ENCODE assay signal across 20 cellular contexts in genomic region chr16:11231367-11231970, GRCh38. TPM values are rescaled to one million over a fixed set of nuclear protein-coding genes. Genes with fewer than 3 reads are reported as not detected.
DNase-seq lines count a peak whose midpoint lies in the region; ATAC-seq and TF ChIP-seq lines count a peak whose summit lies in the region.
"Had no signal": no experiment of that assay in that cellular context is flagged by ENCODE, and none has a peak within 500 bp of the region (broad histone marks: within the 10 kb centered on the region; RNA-seq: fewer than 3 reads in every experiment).

No MANE protein-coding gene starts in this region.

- TF ChIP-seq CTCF in HEK293 (tag by site-specific recombination; IDR thresholded peaks at IDR 0.05) = no peak

- no peak overlapping the region for H3K4me3 Mint-ChIP-seq in activated CD4-positive, alpha-beta T cell treated with anti-CD3 and anti-CD28 coated beads for 36 hours
- no peak overlapping the region for H3K4me3 Mint-ChIP-seq in activated T-helper 2 cell treated with anti-CD3 and anti-CD28 coated beads, Interferon-gamma antibody, Interleukin-2, Interleukin-4, amounts not matched to agents 10 μg/mL and 5 μg/mL and 100 μg/mL, durations not matched to agents 14 hours and 24 hours and 36 hours (ENCODE audit: low read depth)

- no peak overlapping the region for H3K4ac ChIP-seq in mesendoderm (ENCODE audit: low read depth, low read length)

- CTCF ChIA-PET in activated CD4-positive, alpha-beta T cell treated with anti-CD3 and anti-CD28 coated beads for 36 hours (lab: Charles Lee) = interaction anchor here (0.7 to 2.2 kb wide), 4 partner anchors 13 to 267 kb away, joined by 3 to 7 read pairs (median 3); no protein-coding TSS in a partner anchor
- CTCF ChIA-PET in HEK293 (lab: Yijun Ruan, JAX) = interaction anchor here (0.7 to 0.9 kb wide), 2 partner anchors 12 to 256 kb away, joined by 3 to 4 read pairs; no protein-coding TSS in a partner anchor

- no peaks in the 10 kb centered on the region for H3K36me3 Mint-ChIP-seq in activated CD4-positive, alpha-beta T cell treated with anti-CD3 and anti-CD28 coated beads for 36 hours (ENCODE audit: low read depth)
- no peaks in the 10 kb centered on the region for H3K36me3 Mint-ChIP-seq in activated T-helper 2 cell treated with anti-CD3 and anti-CD28 coated beads, Interferon-gamma antibody, Interleukin-2, Interleukin-4, amounts not matched to agents 10 μg/mL and 5 μg/mL and 100 μg/mL, durations not matched to agents 14 hours and 24 hours and 36 hours (ENCODE audit: low read depth)

- H3K4me2 ChIP-seq in mesendoderm (ENCODE audit: low read length) = no peak overlapping the region

- no CpG with 5 or more reads among the region's 10 CpGs for WGBS in mesendoderm (ENCODE audit: extremely low coverage, insufficient coverage, low lambda C conversion rate)

- H3K27ac Mint-ChIP-seq in activated CD4-positive, alpha-beta T cell treated with anti-CD3 and anti-CD28 coated beads for 36 hours = peak overlapping the region; percentile 81
- peak overlapping the region; percentile 98 for H3K27ac Mint-ChIP-seq in activated T-helper 2 cell treated with anti-CD3 and anti-CD28 coated beads, Interferon-gamma antibody, Interleukin-2, Interleukin-4, amounts not matched to agents 10 μg/mL and 5 μg/mL and 100 μg/mL, durations not matched to agents 14 hours and 24 hours and 36 hours

- H3K27me3 Mint-ChIP-seq in activated CD4-positive, alpha-beta T cell treated with anti-CD3 and anti-CD28 coated beads for 36 hours = no peaks in the 10 kb centered on the region
- H3K27me3 Mint-ChIP-seq in activated T-helper 2 cell treated with anti-CD3 and anti-CD28 coated beads, Interferon-gamma antibody, Interleukin-2, Interleukin-4, amounts not matched to agents 10 μg/mL and 5 μg/mL and 100 μg/mL, durations not matched to agents 14 hours and 24 hours and 36 hours (ENCODE audit: low read depth) = no peaks in the 10 kb centered on the region

- no peak overlapping the region for H4K8ac ChIP-seq in mesendoderm (ENCODE audit: low read depth, low read length)

- no peaks in the 10 kb centered on the region for H3K36me3 ChIP-seq in HEK293 (ENCODE audit: control insufficient read depth in 2 of 2, insufficient read depth in 1 of 2, low read length in 2 of 2)
- H3K36me3 ChIP-seq in mesendoderm (ENCODE audit: control insufficient read depth, insufficient read depth, low read length) = no peaks in the 10 kb centered on the region

- no peak overlapping the region for H3K18ac ChIP-seq in mesendoderm (ENCODE audit: low read length)

- intact Hi-C loops in activated CD4-positive, alpha-beta T cell treated with anti-CD3 and anti-CD28 coated beads for 36 hours (cut with DNase I, micrococcal nuclease) = no loop called here
- intact Hi-C loops in activated T-helper 2 cell treated with anti-CD3 and anti-CD28 coated beads, Interferon-gamma antibody, Interleukin-2, Interleukin-4, amounts not matched to agents 10 μg/mL and 5 μg/mL and 100 μg/mL, durations not matched to agents 14 hours and 24 hours and 36 hours (cut with micrococcal nuclease) = no loop called here

- no peaks in the 10 kb centered on the region for H3K4me1 ChIP-seq in HEK293 (ENCODE audit: control insufficient read depth, insufficient read depth, low read length)
- H3K4me1 ChIP-seq in mesendoderm (ENCODE audit: control insufficient read depth, low read depth, low read length) = no peaks in the 10 kb centered on the region

- H3K9me3 ChIP-seq in HEK293 (ENCODE audit: control insufficient read depth, insufficient read depth, low read depth, low read length) = no peaks in the 10 kb centered on the region
- H3K9me3 ChIP-seq: body of pancreas had no signal

- peak overlapping the region; percentile 17 for H3K23ac ChIP-seq in mesendoderm (ENCODE audit: low read length)

- H2BK5ac ChIP-seq in mesendoderm (ENCODE audit: low read length) = no peak overlapping the region

- no peaks in the 10 kb centered on the region for H3K9me3 Mint-ChIP-seq in activated CD4-positive, alpha-beta T cell treated with anti-CD3 and anti-CD28 coated beads for 36 hours (ENCODE audit: low read depth)
- H3K9me3 Mint-ChIP-seq in activated T-helper 2 cell treated with anti-CD3 and anti-CD28 coated beads, Interferon-gamma antibody, Interleukin-2, Interleukin-4, amounts not matched to agents 10 μg/mL and 5 μg/mL and 100 μg/mL, durations not matched to agents 14 hours and 24 hours and 36 hours = no peaks in the 10 kb centered on the region

- H3K56ac ChIP-seq in mesendoderm (ENCODE audit: low read length) = peak overlapping the region; percentile 70

- H3K79me2 ChIP-seq in mesendoderm (ENCODE audit: control insufficient read depth, insufficient read depth, low read length) = no peaks in the 10 kb centered on the region

- no peak overlapping the region for H3K9ac ChIP-seq in mesendoderm (ENCODE audit: low read length)

- no peak overlapping the region for H2AK5ac ChIP-seq in mesendoderm (ENCODE audit: low read length)

- DNase-seq in activated CD4-positive, alpha-beta T cell treated with anti-CD3 and anti-CD28 coated beads for 36 hours = no peak
- no peak for DNase-seq in activated CD4-positive, alpha-beta T cell treated with anti-CD3 and anti-CD28 coated beads for 4 hours
- DNase-seq in activated T-helper 2 cell treated with anti-CD3 and anti-CD28 coated beads, Interferon-gamma antibody, Interleukin-2, Interleukin-4, amounts not matched to agents 10 μg/mL and 5 μg/mL and 100 μg/mL, durations not matched to agents 14 hours and 24 hours and 36 hours (ENCODE audit: low spot score) = no peak
- peak; percentile 28 for DNase-seq in mesendoderm
- DNase-seq in NCI-H1092 (lab: John Stamatoyannopoulos, UW) = no peak
- no peak for DNase-seq in hypothalamus (lab: John Stamatoyannopoulos, UW)
- DNase-seq: activated CD4-positive, CD25-positive, alpha-beta regulatory T cell; body of pancreas; dermis blood vessel endothelial cell; glutamatergic neuron; NCI-H1048; NCI-H82 had no signal

- H3K4me1 Mint-ChIP-seq in activated CD4-positive, alpha-beta T cell treated with anti-CD3 and anti-CD28 coated beads for 36 hours = peaks cover 78% of the 10 kb centered on the region
- H3K4me1 Mint-ChIP-seq in activated T-helper 2 cell treated with anti-CD3 and anti-CD28 coated beads, Interferon-gamma antibody, Interleukin-2, Interleukin-4, amounts not matched to agents 10 μg/mL and 5 μg/mL and 100 μg/mL, durations not matched to agents 14 hours and 24 hours and 36 hours (ENCODE audit: low read depth) = peaks cover 67% of the 10 kb centered on the region

- no peak overlapping the region for H4K5ac ChIP-seq in mesendoderm (ENCODE audit: low read length)

- no peaks in the 10 kb centered on the region for H3K27me3 ChIP-seq in mesendoderm (ENCODE audit: insufficient read depth, low read length, poor library complexity)
- H3K27me3 ChIP-seq: body of pancreas had no signal

- ATAC-seq in activated CD4-positive, alpha-beta T cell treated with anti-CD3 and anti-CD28 coated beads for 36 hours = no peak
- ATAC-seq in HG03469 (IDR thresholded peaks at IDR 0.05; ENCODE audit: unreplicated experiment) = no peak
- ATAC-seq: body of pancreas had no signal

- H3K27ac ChIP-seq in HEK293 (ENCODE audit: extremely low read depth, low read depth, low read length) (no peak overlapping the region), mesendoderm (ENCODE audit: low read depth, low read length) (no peak overlapping the region)
- H3K27ac ChIP-seq: body of pancreas had no signal

- H3K79me1 ChIP-seq in mesendoderm (ENCODE audit: low read length) = no peaks in the 10 kb centered on the region

- POLR2A ChIA-PET in activated CD4-positive, alpha-beta T cell treated with anti-CD3 and anti-CD28 coated beads for 36 hours (lab: Charles Lee) = interaction anchor here (0.7 kb wide), 1 partner anchor 21 kb away, joined by 3 read pairs; no protein-coding TSS in a partner anchor
- POLR2A ChIA-PET in HEK293 (lab: Yijun Ruan, JAX) = no interaction called here

- H2BK15ac ChIP-seq in mesendoderm (replicated peaks; ENCODE audit: low read depth) = no peak overlapping the region

- H3K4me3 ChIP-seq in HEK293 (ENCODE audit: low read depth, low read length) (no peak overlapping the region), mesendoderm (ENCODE audit: low read length) (no peak overlapping the region)
- H3K4me3 ChIP-seq: body of pancreas, lung had no signal

- H2BK120ac ChIP-seq in mesendoderm (ENCODE audit: low read depth, low read length) = no peak overlapping the region

TF ChIP-seq in HEK293, 187 proteins besides CTCF, POLR2A, EP300 and RAD21 (continues in another document):
- TF ChIP-seq ZNF521 (tag by site-specific recombination; IDR thresholded peaks at IDR 0.05) (no peak), YY1 (tag by site-specific recombination; IDR thresholded peaks at IDR 0.05) (no peak)

RNA-seq across cellular contexts. Expression of gene SOCS1, which starts 24.5 kb away (rescaled TPM):
- 100 to 1,000 TPM in 1 of 2 experiments, 10 to 100 TPM in 1; 100.0 to 103 TPM for total RNA-seq in activated CD4-positive, alpha-beta T cell treated with anti-CD3 and anti-CD28 coated beads for 36 hours
- 217 and 219 TPM in 2 replicates for total RNA-seq in activated T-helper 2 cell treated with anti-CD3 and anti-CD28 coated beads, Interferon-gamma antibody, Interleukin-2, Interleukin-4, amounts not matched to agents 10 μg/mL and 5 μg/mL and 100 μg/mL, durations not matched to agents 14 hours and 24 hours and 36 hours
- polyA plus RNA-seq in mesendoderm (2013, experiment 1 of 2) = 62.9 TPM
- 59.7 TPM for polyA plus RNA-seq in mesendoderm (2013, experiment 2 of 2)
- polyA plus RNA-seq: neural cell had no signal

RNA-seq across cellular contexts. Expression of gene TNP2, which starts 37.7 kb away (rescaled TPM):
- total RNA-seq in activated CD4-positive, alpha-beta T cell treated with anti-CD3 and anti-CD28 coated beads for 36 hours = not detected
- not detected in 2 replicates for total RNA-seq in activated T-helper 2 cell treated with anti-CD3 and anti-CD28 coated beads, Interferon-gamma antibody, Interleukin-2, Interleukin-4, amounts not matched to agents 10 μg/mL and 5 μg/mL and 100 μg/mL, durations not matched to agents 14 hours and 24 hours and 36 hours
- not detected for polyA plus RNA-seq in mesendoderm (2013, experiment 1 of 2)
- not detected for polyA plus RNA-seq in mesendoderm (2013, experiment 2 of 2)
- total RNA-seq: body of pancreas, Daoy, dermis blood vessel endothelial cell, lung, renal cortical epithelial cell, urinary bladder had no signal
- polyA plus RNA-seq: esophagus, lung, neural cell, urinary bladder had no signal

RNA-seq across cellular contexts. Expression of gene PRM3, which starts 42.0 kb away (rescaled TPM):
- not detected for total RNA-seq in activated CD4-positive, alpha-beta T cell treated with anti-CD3 and anti-CD28 coated beads for 36 hours
- total RNA-seq in activated T-helper 2 cell treated with anti-CD3 and anti-CD28 coated beads, Interferon-gamma antibody, Interleukin-2, Interleukin-4, amounts not matched to agents 10 μg/mL and 5 μg/mL and 100 μg/mL, durations not matched to agents 14 hours and 24 hours and 36 hours = not detected in 2 replicates
- not detected for polyA plus RNA-seq in mesendoderm (2013, experiment 1 of 2)
- not detected for polyA plus RNA-seq in mesendoderm (2013, experiment 2 of 2)
- total RNA-seq: body of pancreas, Daoy, dermis blood vessel endothelial cell, lung, renal cortical epithelial cell, urinary bladder had no signal
- polyA plus RNA-seq: esophagus, lung, neural cell, urinary bladder had no signal

RNA-seq across cellular contexts. Expression of gene PRM2, which starts 44.8 kb away (rescaled TPM):
- not detected for total RNA-seq in activated CD4-positive, alpha-beta T cell treated with anti-CD3 and anti-CD28 coated beads for 36 hours
- not detected in 2 replicates for total RNA-seq in activated T-helper 2 cell treated with anti-CD3 and anti-CD28 coated beads, Interferon-gamma antibody, Interleukin-2, Interleukin-4, amounts not matched to agents 10 μg/mL and 5 μg/mL and 100 μg/mL, durations not matched to agents 14 hours and 24 hours and 36 hours
- polyA plus RNA-seq in mesendoderm (2013, experiment 1 of 2) = not detected
- not detected for polyA plus RNA-seq in mesendoderm (2013, experiment 2 of 2)
- total RNA-seq: body of pancreas, Daoy, dermis blood vessel endothelial cell, lung, renal cortical epithelial cell, urinary bladder had no signal
- polyA plus RNA-seq: esophagus, lung, neural cell, urinary bladder had no signal

RNA-seq across cellular contexts. Expression of gene PRM1, which starts 49.7 kb away (rescaled TPM):
- not detected for total RNA-seq in activated CD4-positive, alpha-beta T cell treated with anti-CD3 and anti-CD28 coated beads for 36 hours
- not detected in 2 replicates for total RNA-seq in activated T-helper 2 cell treated with anti-CD3 and anti-CD28 coated beads, Interferon-gamma antibody, Interleukin-2, Interleukin-4, amounts not matched to agents 10 μg/mL and 5 μg/mL and 100 μg/mL, durations not matched to agents 14 hours and 24 hours and 36 hours
- polyA plus RNA-seq in mesendoderm (2013, experiment 1 of 2) = 1.9 TPM
- 2.6 TPM for polyA plus RNA-seq in mesendoderm (2013, experiment 2 of 2)
- total RNA-seq: body of pancreas, Daoy, dermis blood vessel endothelial cell, lung, renal cortical epithelial cell, urinary bladder had no signal
- polyA plus RNA-seq: esophagus, lung, neural cell, urinary bladder had no signal
